2 cellular contexts compared by ENCODE assay signal in genomic region chr14:52356025-52356424, GRCh38.
TF ChIP-seq lines count a peak whose summit lies in the region.

No MANE protein-coding gene starts in this region.

TF ChIP-seq in A549, 52 proteins besides CTCF, POLR2A, EP300 and RAD21 (continued from another document):
- TF ChIP-seq ELK1 (IDR thresholded peaks at IDR 0.05; ENCODE audit: low read depth, low read length) (no peak), JUN (IDR thresholded peaks at IDR 0.05) (no peak), HES2 (IDR thresholded peaks at IDR 0.05) (no peak), HDAC2 (IDR thresholded peaks at IDR 0.05) (no peak), ZSCAN20 (CRISPR knock-in tag; IDR thresholded peaks at IDR 0.05) (no peak), FOXS1 (CRISPR knock-in tag; IDR thresholded peaks at IDR 0.05) (peak; percentile 43; the same call in 1 of the 2 replicates)

TF ChIP-seq in HEK293, 187 proteins besides CTCF, POLR2A, EP300 and RAD21 (continued from another document):
- TF ChIP-seq ZNF26 (tag by site-specific recombination; IDR thresholded peaks at IDR 0.05) (no peak), ZNF571 (tag by site-specific recombination; IDR thresholded peaks at IDR 0.05) (no peak), ZBTB7A (tag by site-specific recombination; IDR thresholded peaks at IDR 0.05; ENCODE audit: low read depth) (no peak), SCRT1 (tag by site-specific recombination; IDR thresholded peaks at IDR 0.05; ENCODE audit: borderline replicate concordance) (peak; percentile 37; the same call in 1 of the 2 replicates), ZNF10 (tag by site-specific recombination; IDR thresholded peaks at IDR 0.05) (no peak), ZNF488 (tag by site-specific recombination; IDR thresholded peaks at IDR 0.05) (no peak)
TF ChIP-seq in HEK293: peak in this region for 3.
